In genomic region chr3:50245831-50246516, GRCh38 we compare ENCODE assay signal across 8 cellular contexts. TPM values are rescaled to one million over a fixed set of nuclear protein-coding genes. Genes with fewer than 3 reads are reported as not detected.
DNase-seq lines count a peak whose midpoint lies in the region; ATAC-seq and TF ChIP-seq lines count a peak whose summit lies in the region.

No MANE protein-coding gene starts in this region.

- H2AFZ ChIP-seq in parathyroid adenoma: peak overlapping the region; percentile 47

- H3K4me2 ChIP-seq in parathyroid adenoma (ENCODE audit: low read length): peak overlapping the region; percentile 83

- H3K4me1 ChIP-seq in parathyroid adenoma: peaks cover 78% of the 10 kb centered on the region
- H3K4me1 ChIP-seq in thymus (ENCODE audit: control insufficient read depth, insufficient read depth, low read length): peaks cover 28% of the 10 kb centered on the region

- H3K9me3 ChIP-seq in parathyroid adenoma (ENCODE audit: control insufficient read depth, low read length): no peaks in the 10 kb centered on the region
- H3K9me3 ChIP-seq in thymus (ENCODE audit: control insufficient read depth): no peaks in the 10 kb centered on the region

- H3K36me3 Mint-ChIP-seq in activated naive CD4-positive, alpha-beta T cell treated with anti-CD3 and anti-CD28 coated beads, Interleukin-2, amount 50 U/mL, for 72 hours: peaks cover 0 to 10% of the 10 kb centered on the region in 2 donors

- DNase-seq in DMS79 (lab: John Stamatoyannopoulos, UW) (peak; percentile 56), Kasumi-1 (lab: John Stamatoyannopoulos, UW) (peak; percentile 88 to 90), SKM-1 (lab: John Stamatoyannopoulos, UW; ENCODE audit: unreplicated experiment) (peak; percentile 75), head of caudate nucleus (peak; percentile 82 to 97 (median 92))
- DNase-seq in activated naive CD4-positive, alpha-beta T cell treated with anti-CD3 and anti-CD28 coated beads, Interleukin-2, amount 50 U/mL, for 72 hours (ENCODE audit: low spot score in 2 of 2): peak; percentile 92 to 99

- H3K27ac Mint-ChIP-seq in activated naive CD4-positive, alpha-beta T cell treated with anti-CD3 and anti-CD28 coated beads, Interleukin-2, amount 50 U/mL, for 72 hours: peak overlapping the region; percentile 90 to 95

- peak overlapping the region; percentile 97 for H3K27ac ChIP-seq in parathyroid adenoma
- peak overlapping the region; percentile 88 for H3K27ac ChIP-seq in thymus (ENCODE audit: low read depth)

- H3K36me3 ChIP-seq in parathyroid adenoma (ENCODE audit: control insufficient read depth, insufficient read depth, low read length) (no peaks in the 10 kb centered on the region), thymus (ENCODE audit: control insufficient read depth, insufficient read depth) (peaks cover 30% of the 10 kb centered on the region)

- peak; percentile 49 for ATAC-seq in GM21619 (IDR thresholded peaks at IDR 0.05; ENCODE audit: unreplicated experiment)
- peak; percentile 70 to 84 for ATAC-seq in activated naive CD4-positive, alpha-beta T cell treated with anti-CD3 and anti-CD28 coated beads, Interleukin-2, amount 50 U/mL, for 72 hours

- H3K9me3 Mint-ChIP-seq in activated naive CD4-positive, alpha-beta T cell treated with anti-CD3 and anti-CD28 coated beads, Interleukin-2, amount 50 U/mL, for 72 hours: no peaks in the 10 kb centered on the region

- WGBS in thymus: 1% methylated on average over 25 of the region's 25 CpGs

- H3K27me3 ChIP-seq in parathyroid adenoma (ENCODE audit: control insufficient read depth, insufficient read depth, low read length): no peaks in the 10 kb centered on the region
- H3K27me3 ChIP-seq in thymus (ENCODE audit: control insufficient read depth, insufficient read depth): no peaks in the 10 kb centered on the region

- H3K9ac ChIP-seq in parathyroid adenoma: no peak overlapping the region

- H3K4me3 ChIP-seq in parathyroid adenoma (ENCODE audit: low read depth, low read length): peak overlapping the region; percentile 29
- peak overlapping the region; percentile 56 for H3K4me3 ChIP-seq in thymus (ENCODE audit: low read length)

- H3K79me2 ChIP-seq in parathyroid adenoma: peaks cover 84% of the 10 kb centered on the region

- intact Hi-C loops in head of caudate nucleus (cut with DNase I): no loop called here

- TF ChIP-seq CTCF in parathyroid adenoma (IDR thresholded peaks at IDR 0.05): peak; percentile 97

RNA-seq across cellular contexts. Expression of gene GNAI2, which starts 10.0 kb away (rescaled TPM):
- 100 to 1,000 TPM; 313 to 349 TPM for total RNA-seq in activated naive CD4-positive, alpha-beta T cell treated with anti-CD3 and anti-CD28 coated beads, Interleukin-2, amount 50 U/mL, for 72 hours
- 187 TPM for polyA plus RNA-seq in thymus

RNA-seq across cellular contexts. Expression of gene SEMA3B, which starts 23.0 kb away (rescaled TPM):
- 1 to 10 TPM in 1 of 2 donors, under 1 TPM in 1; 0.77 to 4.1 TPM for total RNA-seq in activated naive CD4-positive, alpha-beta T cell treated with anti-CD3 and anti-CD28 coated beads, Interleukin-2, amount 50 U/mL, for 72 hours
- polyA plus RNA-seq in thymus: 4.8 TPM

RNA-seq across cellular contexts. Expression of gene LSMEM2, which starts 32.9 kb away (rescaled TPM):
- not detected for total RNA-seq in activated naive CD4-positive, alpha-beta T cell treated with anti-CD3 and anti-CD28 coated beads, Interleukin-2, amount 50 U/mL, for 72 hours
- 0.11 TPM for polyA plus RNA-seq in thymus

RNA-seq across cellular contexts. Expression of gene SLC38A3, which starts 40.9 kb away (rescaled TPM):
- total RNA-seq in activated naive CD4-positive, alpha-beta T cell treated with anti-CD3 and anti-CD28 coated beads, Interleukin-2, amount 50 U/mL, for 72 hours: not detected
- polyA plus RNA-seq in thymus: 0.18 TPM

RNA-seq across cellular contexts. Expression of gene IFRD2, which starts 46.3 kb away (rescaled TPM):
- 100 to 1,000 TPM in 1 of 2 donors, 10 to 100 TPM in 1; 63.8 to 100 TPM for total RNA-seq in activated naive CD4-positive, alpha-beta T cell treated with anti-CD3 and anti-CD28 coated beads, Interleukin-2, amount 50 U/mL, for 72 hours
- 52.3 TPM for polyA plus RNA-seq in thymus

Comparison
In these comparisons a context has a peak if more than half of its experiments do, and no peak if none do; other contexts are left out.
1. Peak in every context shown above with its lines: DNase-seq, ATAC-seq, H3K4me3 ChIP-seq and H3K27ac ChIP-seq.